In the genomic region with DNA sequence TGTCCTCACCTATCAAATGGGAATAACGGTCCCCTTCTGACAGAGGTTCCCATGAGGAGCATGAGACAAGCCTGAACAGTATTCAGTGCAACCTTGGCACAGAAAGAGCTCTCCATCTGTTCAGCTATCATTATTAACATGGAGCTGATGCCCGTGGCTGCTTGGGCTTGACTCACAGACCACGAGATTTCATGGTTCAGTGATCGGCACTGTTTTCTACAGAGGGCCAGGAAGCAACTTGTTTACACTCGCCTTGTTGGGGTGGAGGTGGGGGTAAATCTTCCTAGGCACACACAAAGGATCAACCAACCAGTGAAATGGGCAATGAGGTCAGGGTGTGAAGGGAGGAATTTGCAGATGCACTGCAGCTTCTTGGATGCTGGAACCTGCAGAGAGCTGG, we compare ENCODE assay signal across 8 cellular contexts.
DNase-seq lines count a peak whose midpoint lies in the region; ATAC-seq and TF ChIP-seq lines count a peak whose summit lies in the region.
"Had no signal": no experiment of that assay in that cellular context is flagged by ENCODE, and none has a peak within 500 bp of the region (broad histone marks: within the 10 kb centered on the region; RNA-seq: fewer than 3 reads in every experiment).

No MANE protein-coding gene starts in this region.

- H2AK5ac ChIP-seq in mesendoderm (ENCODE audit: low read length) = no peak overlapping the region

- H3K9ac ChIP-seq in mesendoderm (ENCODE audit: low read length) = no peak overlapping the region

- no peak overlapping the region for H3K56ac ChIP-seq in mesendoderm (ENCODE audit: low read length)

- ATAC-seq in GM19023 (IDR thresholded peaks at IDR 0.05; ENCODE audit: unreplicated experiment) = peak; percentile 79
- peak; percentile 60 for ATAC-seq in HG02885 (IDR thresholded peaks at IDR 0.05; ENCODE audit: poor library complexity, unreplicated experiment)

- H3K4me1 Mint-ChIP-seq in nephron progenitor cell (peaks cover 19% of the 10 kb centered on the region), type B pancreatic cell (ENCODE audit: unreplicated experiment) (no peaks in the 10 kb centered on the region)

- H3K9me3 Mint-ChIP-seq in nephron progenitor cell (peaks cover 30% of the 10 kb centered on the region), type B pancreatic cell (no peaks in the 10 kb centered on the region)

- no peak overlapping the region for H3K23ac ChIP-seq in mesendoderm (ENCODE audit: low read length)

- H3K18ac ChIP-seq in mesendoderm (ENCODE audit: low read length) = no peak overlapping the region

- H3K4me2 ChIP-seq in mesendoderm (ENCODE audit: low read length) = no peak overlapping the region

- H3K79me2 ChIP-seq in mesendoderm (ENCODE audit: control insufficient read depth, insufficient read depth, low read length) = no peaks in the 10 kb centered on the region

- H3K27ac Mint-ChIP-seq in nephron progenitor cell (peak overlapping the region; percentile 59), type B pancreatic cell (no peak overlapping the region)

- H3K4me3 ChIP-seq in mesendoderm (ENCODE audit: low read length) = no peak overlapping the region

- no peak overlapping the region for H4K8ac ChIP-seq in mesendoderm (ENCODE audit: low read depth, low read length)

- no peak overlapping the region for H3K4ac ChIP-seq in mesendoderm (ENCODE audit: low read depth, low read length)

- H3K27me3 ChIP-seq in mesendoderm (ENCODE audit: insufficient read depth, low read length, poor library complexity) = no peaks in the 10 kb centered on the region

- H3K27me3 Mint-ChIP-seq in nephron progenitor cell (ENCODE audit: low read depth, poor library complexity) (no peaks in the 10 kb centered on the region), type B pancreatic cell (no peaks in the 10 kb centered on the region)

- H2BK120ac ChIP-seq in mesendoderm (ENCODE audit: low read depth, low read length) = no peak overlapping the region

- no peak overlapping the region for H2BK15ac ChIP-seq in mesendoderm (replicated peaks; ENCODE audit: low read depth)

- H3K4me1 ChIP-seq in mesendoderm (ENCODE audit: control insufficient read depth, low read depth, low read length) = no peaks in the 10 kb centered on the region

- H3K4me3 Mint-ChIP-seq in nephron progenitor cell = no peak overlapping the region
- no peak overlapping the region for H3K4me3 Mint-ChIP-seq in type B pancreatic cell

- TF ChIP-seq CTCF in nephron progenitor cell (IDR thresholded peaks at IDR 0.05) = no peak
- no peak for TF ChIP-seq CTCF in type B pancreatic cell (conservative IDR thresholded peaks at IDR 0.05)

- DNase-seq in NCI-H446 (lab: John Stamatoyannopoulos, UW) (peak; percentile 94 to 95), nephron progenitor cell (no peak), mesendoderm (no peak), SIG-M5 treated with dmso at 0.1 percent for 504 hours (lab: John Stamatoyannopoulos, UW; ENCODE audit: unreplicated experiment) (no peak), type B pancreatic cell (ENCODE audit: extremely low spot score, unreplicated experiment) (no peak)
- DNase-seq: GOT3 had no signal

- peaks cover 13% of the 10 kb centered on the region for H3K36me3 ChIP-seq in mesendoderm (ENCODE audit: control insufficient read depth, insufficient read depth, low read length)

- peaks cover 73% of the 10 kb centered on the region for H3K36me3 Mint-ChIP-seq in nephron progenitor cell (ENCODE audit: low read depth)
- H3K36me3 Mint-ChIP-seq in type B pancreatic cell = peaks cover 40% of the 10 kb centered on the region

- no CpG with 5 or more reads among the region's 5 CpGs for WGBS in mesendoderm (ENCODE audit: extremely low coverage, insufficient coverage, low lambda C conversion rate)

- no peak overlapping the region for H3K27ac ChIP-seq in mesendoderm (ENCODE audit: low read depth, low read length)

- no peak overlapping the region for H4K5ac ChIP-seq in mesendoderm (ENCODE audit: low read length)

- no peaks in the 10 kb centered on the region for H3K79me1 ChIP-seq in mesendoderm (ENCODE audit: low read length)

- H2BK5ac ChIP-seq in mesendoderm (ENCODE audit: low read length) = no peak overlapping the region

Comparison
In these comparisons a context has a peak if more than half of its experiments do, and no peak if none do; other contexts are left out.
1. DNase-seq: peak in NCI-H446 (2 of 2); none in nephron progenitor cell (single experiment), mesendoderm (single experiment), SIG-M5 treated with dmso at 0.1 percent for 504 hours (single experiment) and type B pancreatic cell (single experiment).